In the genomic region with DNA sequence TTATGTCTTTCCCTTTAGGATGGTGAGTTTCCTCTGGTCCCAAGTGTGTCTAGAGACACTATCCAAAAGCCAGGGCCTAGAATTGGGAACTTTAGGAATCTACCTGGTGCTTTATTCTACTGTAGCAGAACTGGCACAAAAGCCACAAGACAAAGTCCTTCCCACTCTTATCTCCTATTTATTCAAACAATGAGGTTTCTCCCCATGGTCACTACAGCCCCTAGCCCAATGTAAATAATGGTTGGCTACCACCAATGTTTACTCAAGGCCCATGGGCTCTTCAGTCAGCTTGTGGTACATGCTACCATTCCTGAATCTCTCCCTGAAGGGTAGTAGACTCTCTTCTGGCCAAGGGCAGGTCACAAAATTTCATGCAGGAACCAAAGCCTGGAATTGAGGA, we compare ENCODE assay signal across 22 cellular contexts.
"Had no signal": no experiment of that assay in that cellular context is flagged by ENCODE, and none has a peak within 500 bp of the region (broad histone marks: within the 10 kb centered on the region; RNA-seq: fewer than 3 reads in every experiment).

No MANE protein-coding gene starts in this region.

- H3K4me1 Mint-ChIP-seq: activated CD4-positive, alpha-beta memory T cell treated with anti-CD3 and anti-CD28 coated beads, Interleukin-2, amount 10 ng/mL, durations not matched to agents 7 days and 5 days; activated CD8-positive, alpha-beta memory T cell treated with anti-CD3 and anti-CD28 coated beads, Interleukin-2, amount 10 ng/mL, durations not matched to agents 7 days and 5 days; activated naive CD8-positive, alpha-beta T cell treated with anti-CD3 and anti-CD28 coated beads for 36 hours; activated T-helper 17 cell treated with anti-CD3 and anti-CD28 coated beads, Interleukin-2, amount 50 U/mL, for 72 hours had no signal

- H3K27me3 ChIP-seq: adrenal gland, body of pancreas, breast epithelium, SJCRH30 had no signal

- H3K27ac ChIP-seq: adrenal gland, body of pancreas, breast epithelium, SJCRH30, SK-N-MC, WERI-Rb-1 had no signal

- H3K4me3 ChIP-seq: adrenal gland, body of pancreas, breast epithelium, SJCRH30, SK-N-MC had no signal

- ATAC-seq: activated CD8-positive, alpha-beta memory T cell treated with anti-CD3 and anti-CD28 coated beads, Interleukin-2, amount 10 ng/mL, durations not matched to agents 7 days and 5 days; activated T-helper 17 cell treated with anti-CD3 and anti-CD28 coated beads, Interleukin-2, amount 50 U/mL, for 72 hours; body of pancreas; Panc1 had no signal

- H3K27me3 Mint-ChIP-seq: activated CD4-positive, alpha-beta memory T cell treated with anti-CD3 and anti-CD28 coated beads, Interleukin-2, amount 10 ng/mL, durations not matched to agents 7 days and 5 days; activated CD8-positive, alpha-beta memory T cell treated with anti-CD3 and anti-CD28 coated beads, Interleukin-2, amount 10 ng/mL, durations not matched to agents 7 days and 5 days; activated naive CD8-positive, alpha-beta T cell treated with anti-CD3 and anti-CD28 coated beads for 36 hours; activated T-helper 17 cell treated with anti-CD3 and anti-CD28 coated beads, Interleukin-2, amount 50 U/mL, for 72 hours had no signal

- FAIRE-seq: astrocyte had no signal

- H3K9me3 ChIP-seq: body of pancreas, SJCRH30 had no signal

- H3K4me3 Mint-ChIP-seq: activated CD4-positive, alpha-beta memory T cell treated with anti-CD3 and anti-CD28 coated beads, Interleukin-2, amount 10 ng/mL, durations not matched to agents 7 days and 5 days; activated CD8-positive, alpha-beta memory T cell treated with anti-CD3 and anti-CD28 coated beads, Interleukin-2, amount 10 ng/mL, durations not matched to agents 7 days and 5 days; activated naive CD8-positive, alpha-beta T cell treated with anti-CD3 and anti-CD28 coated beads for 36 hours; activated T-helper 17 cell treated with anti-CD3 and anti-CD28 coated beads, Interleukin-2, amount 50 U/mL, for 72 hours had no signal

- H3K27ac Mint-ChIP-seq: activated CD4-positive, alpha-beta memory T cell treated with anti-CD3 and anti-CD28 coated beads, Interleukin-2, amount 10 ng/mL, durations not matched to agents 7 days and 5 days; activated CD8-positive, alpha-beta memory T cell treated with anti-CD3 and anti-CD28 coated beads, Interleukin-2, amount 10 ng/mL, durations not matched to agents 7 days and 5 days; activated naive CD8-positive, alpha-beta T cell treated with anti-CD3 and anti-CD28 coated beads for 36 hours; activated T-helper 17 cell treated with anti-CD3 and anti-CD28 coated beads, Interleukin-2, amount 50 U/mL, for 72 hours had no signal

- DNase-seq: activated CD4-positive, alpha-beta memory T cell treated with anti-CD3 and anti-CD28 coated beads, Interleukin-2, amount 10 ng/mL, durations not matched to agents 7 days and 5 days; activated CD4-positive, alpha-beta T cell treated with anti-CD3 and anti-CD28 coated beads for 1 hour; activated CD4-positive, alpha-beta T cell treated with anti-CD3 and anti-CD28 coated beads for 48 hours; activated CD4-positive, CD25-positive, alpha-beta regulatory T cell; activated CD8-positive, alpha-beta memory T cell treated with anti-CD3 and anti-CD28 coated beads for 24 hours; activated CD8-positive, alpha-beta memory T cell treated with anti-CD3 and anti-CD28 coated beads, Interleukin-2, amount 10 ng/mL, durations not matched to agents 7 days and 5 days; activated CD8-positive, alpha-beta memory T cell treated with anti-CD3 and anti-CD28 coated beads, Interleukin-2, amount 50 U/mL, for 48 hours; activated effector memory CD4-positive, alpha-beta T cell treated with anti-CD3 and anti-CD28 coated beads, Interleukin-2, amount 50 U/mL, for 16 hours; activated naive CD4-positive, alpha-beta T cell; activated naive CD4-positive, alpha-beta T cell treated with anti-CD3 and anti-CD28 coated beads, Interleukin-2, amount 50 U/mL, for 16 hours; activated naive CD8-positive, alpha-beta T cell treated with anti-CD3 and anti-CD28 coated beads for 36 hours; activated T-cell treated with anti-CD3 and anti-CD28 coated beads, Interleukin-2, amount 50 U/mL, for 48 hours; NCI-H2107 had no signal

- H3K36me3 ChIP-seq: adrenal gland, breast epithelium, SJCRH30, WERI-Rb-1 had no signal

- H3K4me1 ChIP-seq: adrenal gland, breast epithelium had no signal

- H3K36me3 Mint-ChIP-seq: activated CD8-positive, alpha-beta memory T cell treated with anti-CD3 and anti-CD28 coated beads, Interleukin-2, amount 10 ng/mL, durations not matched to agents 7 days and 5 days; activated naive CD8-positive, alpha-beta T cell treated with anti-CD3 and anti-CD28 coated beads for 36 hours had no signal
